ENCODE assay signal across 9 cellular contexts in genomic region chr1:110106013-110106941, GRCh38. TPM values are rescaled to one million over a fixed set of nuclear protein-coding genes. Genes with fewer than 3 reads are reported as not detected.
DNase-seq lines count a peak whose midpoint lies in the region; ATAC-seq, FAIRE-seq and TF ChIP-seq lines count a peak whose summit lies in the region.
"Had no signal": no experiment of that assay in that cellular context is flagged by ENCODE, and none has a peak within 500 bp of the region (broad histone marks: within the 10 kb centered on the region; RNA-seq: fewer than 3 reads in every experiment).

No MANE protein-coding gene starts in this region.

- H3K4me1 Mint-ChIP-seq in WTC11, result no peaks in the 10 kb centered on the region
- H3K4me1 Mint-ChIP-seq in central memory CD8-positive, alpha-beta T cell, result no peaks in the 10 kb centered on the region

- no peak for FAIRE-seq in H54 (lab: Jason Lieb, UNC)
- FAIRE-seq: TTC549 had no signal

- H3K9me3 Mint-ChIP-seq in WTC11, result no peaks in the 10 kb centered on the region
- no peaks in the 10 kb centered on the region for H3K9me3 Mint-ChIP-seq in central memory CD8-positive, alpha-beta T cell

- CTCF ChIA-PET in WTC11 (lab: Charles Lee), result interaction anchor here (0.6 to 11.3 kb wide), 42 partner anchors 8 to 677 kb away, joined by 3 to 291 read pairs (median 4); partner anchors contain the start of genes SLC6A17 and STRIP1

- TF ChIP-seq POLR2A in H54 (IDR thresholded peaks at IDR 0.05; ENCODE audit: low read depth, low read length), result no peak

- H3K27me3 Mint-ChIP-seq in WTC11 (ENCODE audit: low read depth), result no peaks in the 10 kb centered on the region
- peaks cover 37% of the 10 kb centered on the region for H3K27me3 Mint-ChIP-seq in central memory CD8-positive, alpha-beta T cell

- H3K4me3 Mint-ChIP-seq in WTC11, result no peak overlapping the region
- H3K4me3 Mint-ChIP-seq in central memory CD8-positive, alpha-beta T cell, result no peak overlapping the region

- DNase-seq in COLO829 (ENCODE audit: low spot score) (peak; percentile 66), H54 (ENCODE audit: insufficient read length, low spot score) (peak; percentile 80), NCI-H2171 treated with DMSO at 0.1 percent for 48 hours (lab: John Stamatoyannopoulos, UW) (peak; percentile 72), WTC11 (ENCODE audit: low spot score) (peak; percentile 83), left colon (peak; percentile 48 to 63)
- peak; percentile 33 to 39 for DNase-seq in central memory CD8-positive, alpha-beta T cell (ENCODE audit: low spot score in 2 of 2)
- DNase-seq in stimulated activated CD4-positive, alpha-beta T cell treated with anti-CD3 and anti-CD28 coated beads, Interleukin-4, amount 100 ng/mL, for 24 hours, result peak; percentile 66

- peak; percentile 81 for TF ChIP-seq CTCF in WTC11 (IDR thresholded peaks at IDR 0.05)

- peak; percentile 97 for ATAC-seq in WTC11
- peak; percentile 58 for ATAC-seq in central memory CD8-positive, alpha-beta T cell (replicated peaks; ENCODE audit: extremely low read depth, poor library complexity, severe bottlenecking)
- peak; percentile 93 for ATAC-seq in left colon
- no peak for ATAC-seq in HG03439 (IDR thresholded peaks at IDR 0.05; ENCODE audit: unreplicated experiment)

- no peak overlapping the region for H3K27ac Mint-ChIP-seq in WTC11
- no peak overlapping the region for H3K27ac Mint-ChIP-seq in central memory CD8-positive, alpha-beta T cell (ENCODE audit: low read depth)

- intact Hi-C loops in left colon (cut with DNase I, micrococcal nuclease), result loop anchor here (5.0 to 10.0 kb wide), 2 partner anchors 51 to 54 kb away; no protein-coding TSS in a partner anchor

- no peaks in the 10 kb centered on the region for H3K36me3 Mint-ChIP-seq in WTC11
- peaks cover 2% of the 10 kb centered on the region for H3K36me3 Mint-ChIP-seq in central memory CD8-positive, alpha-beta T cell (ENCODE audit: insufficient read depth)

- POLR2A ChIA-PET in WTC11 (lab: Charles Lee), result interaction anchor here (1.1 kb wide), 2 partner anchors 15 to 18 kb away, joined by 3 to 5 read pairs; no protein-coding TSS in a partner anchor

TF ChIP-seq in WTC11, 78 proteins besides CTCF, POLR2A, EP300 and RAD21:
- TF ChIP-seq USF1 (CRISPR knock-in tag; IDR thresholded peaks at IDR 0.05) (peak; percentile 64; the same call in 1 of the 2 replicates), PRRX2 (CRISPR knock-in tag; IDR thresholded peaks at IDR 0.05) (no peak), PRDM15 (CRISPR knock-in tag; IDR thresholded peaks at IDR 0.05) (no peak), HMGXB4 (CRISPR knock-in tag; IDR thresholded peaks at IDR 0.05) (no peak), STAT6 (CRISPR knock-in tag; conservative IDR thresholded peaks at IDR 0.05; ENCODE audit: low read depth) (no peak), JUN (CRISPR knock-in tag; IDR thresholded peaks at IDR 0.05) (no peak), KAT7 (CRISPR knock-in tag; IDR thresholded peaks at IDR 0.05; ENCODE audit: borderline replicate concordance) (no peak), ETV6 (CRISPR knock-in tag; IDR thresholded peaks at IDR 0.05) (no peak)

RNA-seq across cellular contexts. Expression of gene UBL4B, which starts 6.0 kb away (rescaled TPM):
- total RNA-seq in WTC11 (2021) (0.11 TPM in 1 of 3 replicates, not detected in the others), left colon (not detected)

RNA-seq across cellular contexts. Expression of gene ALX3, which starts 35.8 kb away (rescaled TPM):
- total RNA-seq in WTC11 (2021), result 0.09 to 0.15 TPM in 2 of 3 replicates, not detected in the other
- not detected for total RNA-seq in left colon

RNA-seq across cellular contexts. Expression of gene SLC6A17, which starts 44.0 kb away (rescaled TPM):
- total RNA-seq in WTC11 (2021) (0.09 to 0.24 TPM (median 0.16 TPM) in 3 replicates), left colon (under 1 TPM; 0.06 to 0.09 TPM)
